ENCODE assay signal across 15 cellular contexts in genomic region chr20:24690408-24690807, GRCh38.
"Had no signal": no experiment of that assay in that cellular context is flagged by ENCODE, and none has a peak within 500 bp of the region (broad histone marks: within the 10 kb centered on the region; RNA-seq: fewer than 3 reads in every experiment).

No MANE protein-coding gene starts in this region.

- H3K36me3 ChIP-seq: heart left ventricle, lower lobe of right lung, spleen, upper lobe of right lung had no signal

- H3K4me1 ChIP-seq: lower lobe of right lung, upper lobe of right lung had no signal

- H3K36me3 Mint-ChIP-seq: activated naive CD4-positive, alpha-beta T cell treated with anti-CD3 and anti-CD28 coated beads, Interleukin-2, amount 50 U/mL, for 72 hours; naive thymus-derived CD4-positive, alpha-beta T cell had no signal

- H3K27ac Mint-ChIP-seq: activated naive CD4-positive, alpha-beta T cell treated with anti-CD3 and anti-CD28 coated beads, Interleukin-2, amount 50 U/mL, for 72 hours; naive thymus-derived CD4-positive, alpha-beta T cell had no signal

- H3K4me3 Mint-ChIP-seq: central memory CD8-positive, alpha-beta T cell; naive thymus-derived CD4-positive, alpha-beta T cell; neural crest cell had no signal

- DNase-seq: activated CD4-positive, alpha-beta T cell treated with anti-CD3 and anti-CD28 coated beads, Interleukin-2, amount 50 U/mL, for 4 hours; activated T-cell treated with anti-CD3 and anti-CD28 coated beads for 4 hours; lower lobe of right lung; naive thymus-derived CD4-positive, alpha-beta T cell; spleen; stimulated activated CD4-positive, alpha-beta T cell treated with anti-CD3 and anti-CD28 coated beads, Interleukin-4, amount 100 ng/mL, for 1 hour; stimulated activated naive CD4-positive, alpha-beta T cell treated with Interleukin-2 at 50 U/mL for 16 hours; T-helper 2 cell; upper lobe of right lung had no signal

- H3K9me3 ChIP-seq: upper lobe of right lung had no signal

- H3K27ac ChIP-seq: heart left ventricle, lower lobe of right lung, SK-N-MC, spleen, upper lobe of right lung, VCaP had no signal

- H3K4me1 Mint-ChIP-seq: central memory CD8-positive, alpha-beta T cell; naive thymus-derived CD4-positive, alpha-beta T cell; neural crest cell had no signal

- ATAC-seq: activated naive CD4-positive, alpha-beta T cell treated with anti-CD3 and anti-CD28 coated beads, Interleukin-2, amount 50 U/mL, for 72 hours; heart left ventricle; lower lobe of right lung; naive thymus-derived CD4-positive, alpha-beta T cell; upper lobe of right lung had no signal

- H3K9me3 Mint-ChIP-seq: activated naive CD4-positive, alpha-beta T cell treated with anti-CD3 and anti-CD28 coated beads, Interleukin-2, amount 50 U/mL, for 72 hours; central memory CD8-positive, alpha-beta T cell had no signal

- H3K4me3 ChIP-seq: heart left ventricle, lower lobe of right lung, SK-N-MC, spleen, upper lobe of right lung had no signal
